In genomic region chr21:25186278-25186677, GRCh38 we compare ENCODE assay signal across 15 cellular contexts.
DNase-seq lines count a peak whose midpoint lies in the region; ATAC-seq, FAIRE-seq and TF ChIP-seq lines count a peak whose summit lies in the region.
"Had no signal": no experiment of that assay in that cellular context is flagged by ENCODE, and none has a peak within 500 bp of the region (broad histone marks: within the 10 kb centered on the region; RNA-seq: fewer than 3 reads in every experiment).

No MANE protein-coding gene starts in this region.

- peak; percentile 92 for DNase-seq in NCI-H446 treated with DMSO at 0.1 percent for 48 hours (lab: John Stamatoyannopoulos, UW)
- DNase-seq in renal cortical epithelial cell (ENCODE audit: low read depth) = peak; percentile 67
- DNase-seq in HPDE6-E6E7 (ENCODE audit: extremely low spot score) = no peak
- DNase-seq in D721Med (ENCODE audit: insufficient read length, low spot score) = no peak
- DNase-seq in mucosa of descending colon = no peak
- DNase-seq: amygdala, KBM-7, NCI-H187, posterior cingulate gyrus, testis had no signal

- H3K36me3 ChIP-seq in mucosa of descending colon (ENCODE audit: low read depth) = no peaks in the 10 kb centered on the region

- no peak for TF ChIP-seq CTCF in D721Med (IDR thresholded peaks at IDR 0.05; ENCODE audit: insufficient read depth, missing control alignments)
- TF ChIP-seq CTCF in mucosa of descending colon (IDR thresholded peaks at IDR 0.05) = no peak

- H3K9me3 ChIP-seq in mucosa of descending colon = peaks cover 2% of the 10 kb centered on the region
- H3K9me3 ChIP-seq: testis had no signal

- peak; percentile 56 for ATAC-seq in GM19043 (IDR thresholded peaks at IDR 0.05; ENCODE audit: low read depth, unreplicated experiment)
- ATAC-seq in HG02885 (IDR thresholded peaks at IDR 0.05; ENCODE audit: poor library complexity, unreplicated experiment) = peak; percentile 37
- ATAC-seq in mucosa of descending colon = no peak
- ATAC-seq: WTC11 had no signal

- FAIRE-seq in D721Med (lab: Jason Lieb, UNC) = no peak

- H3K4me1 ChIP-seq in mucosa of descending colon (ENCODE audit: low read depth) = no peaks in the 10 kb centered on the region
- H3K4me1 ChIP-seq: testis had no signal

- H3K4me3 ChIP-seq in mucosa of descending colon = no peak overlapping the region
- H3K4me3 ChIP-seq: coronary artery, SK-N-MC, testis had no signal

- intact Hi-C loops in mucosa of descending colon (cut with DNase I, micrococcal nuclease) = no loop called here

Comparison
In these comparisons a context has a peak if more than half of its experiments do, and no peak if none do; other contexts are left out.
1. DNase-seq: peak in NCI-H446 treated with DMSO at 0.1 percent for 48 hours (single experiment) and renal cortical epithelial cell (single experiment); none in HPDE6-E6E7 (single experiment), D721Med (single experiment) and mucosa of descending colon (0 of 3).